9 cellular contexts compared by ENCODE assay signal in the genomic region with DNA sequence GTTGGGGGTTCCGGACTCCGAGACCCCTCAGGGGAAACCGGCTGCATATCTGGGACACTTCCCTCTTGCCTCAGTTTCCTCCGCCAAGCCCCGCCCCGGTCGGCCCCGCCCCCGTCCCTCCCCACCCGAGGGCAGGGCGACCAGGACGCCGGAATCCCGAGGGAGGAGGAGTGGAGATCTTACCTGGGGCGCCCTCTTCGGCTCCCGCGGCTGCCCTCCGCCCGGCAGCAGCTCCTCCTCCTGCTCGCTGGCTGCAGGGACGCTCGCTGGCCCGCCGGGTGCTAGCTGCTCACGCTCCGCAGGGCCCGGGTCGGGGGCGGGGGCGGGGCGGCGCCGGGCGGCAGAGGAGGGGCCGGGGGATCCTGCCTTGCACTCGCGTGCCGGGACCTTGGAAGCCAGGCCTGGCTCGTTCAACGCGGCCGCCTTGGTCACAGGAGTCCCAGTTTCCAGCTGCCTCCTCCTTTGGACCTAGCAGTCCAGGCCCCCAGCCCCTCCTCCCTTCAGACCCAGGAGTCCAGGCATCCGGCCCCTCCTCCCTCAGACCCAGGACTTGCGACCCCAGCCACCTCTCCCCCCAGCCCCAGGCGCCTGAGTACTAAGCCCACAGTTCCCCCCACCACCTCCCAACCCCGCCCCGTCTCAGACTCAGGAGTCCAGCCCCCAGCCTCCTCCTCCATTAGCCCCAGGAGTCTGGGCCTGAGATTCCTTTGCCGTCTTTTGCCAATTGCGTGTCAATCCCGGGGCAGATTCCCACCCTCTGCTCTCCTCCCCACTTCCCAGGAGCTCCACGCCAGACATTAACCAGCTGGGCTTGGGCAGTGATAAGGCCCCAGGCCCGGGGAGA. TPM values are rescaled to one million over a fixed set of nuclear protein-coding genes. Genes with fewer than 3 reads are reported as not detected.
DNase-seq lines count a peak whose midpoint lies in the region; ATAC-seq and TF ChIP-seq lines count a peak whose summit lies in the region.
"Had no signal": no experiment of that assay in that cellular context is flagged by ENCODE, and none has a peak within 500 bp of the region (broad histone marks: within the 10 kb centered on the region; RNA-seq: fewer than 3 reads in every experiment).

A gene with protein sequence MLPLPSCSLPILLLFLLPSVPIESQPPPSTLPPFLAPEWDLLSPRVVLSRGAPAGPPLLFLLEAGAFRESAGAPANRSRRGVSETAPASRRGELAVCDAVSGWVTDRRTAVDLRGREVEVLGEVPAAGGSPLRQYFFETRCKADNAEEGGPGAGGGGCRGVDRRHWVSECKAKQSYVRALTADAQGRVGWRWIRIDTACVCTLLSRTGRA (minus strand): TSS at position 51 of the 844 bp plus-strand sequence. CDS start 2,821 bp downstream, outside the sequence.

- H3K27me3 Mint-ChIP-seq in T-helper 17 cell: peaks cover 61% of the 10 kb centered on the region

- H3K36me3 ChIP-seq in thyroid gland: no peaks in the 10 kb centered on the region

- no peaks in the 10 kb centered on the region for H3K9me3 ChIP-seq in T-helper 17 cell (ENCODE audit: control insufficient read depth, low read length, poor library complexity, severe bottlenecking)
- H3K9me3 ChIP-seq in thyroid gland: no peaks in the 10 kb centered on the region

- ATAC-seq in T-helper 17 cell (no peak), GM18868 (IDR thresholded peaks at IDR 0.05; ENCODE audit: unreplicated experiment) (no peak), HG03108 (IDR thresholded peaks at IDR 0.05; ENCODE audit: unreplicated experiment) (no peak)

- H3K4me3 ChIP-seq in iPS-11a (ENCODE audit: low read depth, low read length): peak within 1 kb of the TSS; percentile 24
- peak within 1 kb of the TSS in 1 of 3 donors; percentile 23 for H3K4me3 ChIP-seq in thyroid gland (replicated peaks in 1 of 3)

- WGBS in thyroid gland, 2 donors: 11 to 22% methylated on average over 15 to 19 of the region's 53 CpGs

- DNase-seq in NCI-H748 (lab: John Stamatoyannopoulos, UW; ENCODE audit: unreplicated experiment): peak; percentile 36
- no peak for DNase-seq in NCI-H748 treated with DMSO at 0.1 percent for 48 hours (lab: John Stamatoyannopoulos, UW)
- DNase-seq in T-helper 17 cell: no peak
- DNase-seq in thyroid gland: peak; percentile 38 to 58
- DNase-seq in NCI-H446 (lab: John Stamatoyannopoulos, UW): no peak
- DNase-seq: DND-41 had no signal

- no peak for TF ChIP-seq CTCF in thyroid gland (IDR thresholded peaks at IDR 0.05)

- no peaks in the 10 kb centered on the region for H3K27me3 ChIP-seq in thyroid gland

- intact Hi-C loops in thyroid gland (cut with DNase I): no loop called here

- H3K36me3 Mint-ChIP-seq in T-helper 17 cell (ENCODE audit: low read depth): peaks cover 11% of the 10 kb centered on the region

- H3K27ac Mint-ChIP-seq in T-helper 17 cell: no peak within 1 kb of the TSS

- H3K4me1 ChIP-seq in thyroid gland: peaks cover 0 to 10% of the 10 kb centered on the region in 2 donors

- peak within 1 kb of the TSS; percentile 55 for H3K4me3 Mint-ChIP-seq in T-helper 17 cell

- no peak for TF ChIP-seq POLR2A in thyroid gland (IDR thresholded peaks at IDR 0.05)

- H3K27ac ChIP-seq in thyroid gland: no peak within 1 kb of the TSS

- peaks cover 4% of the 10 kb centered on the region for H3K4me1 Mint-ChIP-seq in T-helper 17 cell

RNA-seq across cellular contexts. Expression of the gene that starts here (rescaled TPM):
- total RNA-seq in T-helper 17 cell (not detected), thyroid gland (under 1 TPM in 1 of 4 donors, not detected in 3; 0.33 TPM)

Comparison
In these comparisons a context has a peak if more than half of its experiments do, and no peak if none do; other contexts are left out.
1. Peak in DNase-seq in thyroid gland; RNA of the gene not detected or under 1 TPM.